In genomic region chr11:47186937-47187681, GRCh38 we compare ENCODE assay signal across 8 cellular contexts. TPM values are rescaled to one million over a fixed set of nuclear protein-coding genes. Genes with fewer than 3 reads are reported as not detected.
DNase-seq lines count a peak whose midpoint lies in the region; ATAC-seq, FAIRE-seq and TF ChIP-seq lines count a peak whose summit lies in the region.

No MANE protein-coding gene starts in this region.

- 3% methylated on average over 53 of the region's 53 CpGs for WGBS in GM12878 (ENCODE audit: insufficient coverage, insufficient replicate concordance, low lambda C conversion rate, missing lambda C conversion rate)
- WGBS in hepatocyte (ENCODE audit: low lambda C conversion rate, missing lambda C conversion rate), result 2% methylated on average over 53 of the region's 53 CpGs

- intact Hi-C loops in GM12878 (cut with micrococcal nuclease; ENCODE audit: unreplicated experiment), result no loop called here

- H3K9me2 ChIP-seq in hepatocyte (replicated peaks; ENCODE audit: insufficient read depth), result no peaks in the 10 kb centered on the region

- SMC1A ChIA-PET in GM12878 (lab: Charles Lee; ENCODE audit: uncharacterized antibody, unreplicated experiment), result interaction anchor here (1.0 to 2.0 kb wide), 6 partner anchors 16 to 72 kb away, joined by 3 to 10 read pairs (median 3); no protein-coding TSS in a partner anchor

- H3K4me2 ChIP-seq in GM12878 (ENCODE audit: control insufficient read depth, insufficient read depth) (peak overlapping the region; percentile 94), hepatocyte (peak overlapping the region; percentile 96)

- POLR2A ChIA-PET in GM12878 (lab: Charles Lee), result interaction anchor here (1.1 to 1.3 kb wide), 2 partner anchors 9 to 28 kb away, joined by 3 to 4 read pairs; partner anchors contain the start of gene DDB2

- H3K36me3 ChIP-seq in GM12878 (ENCODE audit: control insufficient read depth in 2 of 2, insufficient read depth in 2 of 2, low read length in 1 of 2) (no peaks in the 10 kb centered on the region), hepatocyte (replicated peaks; ENCODE audit: insufficient read depth, low read depth) (no peaks in the 10 kb centered on the region)

- RAD21 ChIA-PET in GM12878 (lab: Charles Lee; ENCODE audit: unreplicated experiment), result interaction anchor here (0.8 to 1.1 kb wide), 3 partner anchors 27 to 73 kb away, joined by 4 to 5 read pairs (median 5); no protein-coding TSS in a partner anchor

- peaks cover 0 to 13% of the 10 kb centered on the region in 2 experiments; a peak in 3 of 4 replicates for H3K27me3 ChIP-seq in GM12878 (replicated peaks in 1 of 2; ENCODE audit: control insufficient read depth in 2 of 2, insufficient read depth in 2 of 2, low read length in 1 of 2)
- no peaks in the 10 kb centered on the region for H3K27me3 ChIP-seq in hepatocyte

- ATAC-seq in GM12878 (peak; percentile 70), HG03442 (IDR thresholded peaks at IDR 0.05; ENCODE audit: unreplicated experiment) (no peak), HG02938 (IDR thresholded peaks at IDR 0.05; ENCODE audit: unreplicated experiment) (no peak)

- peak; percentile 28 for DNase-seq in activated gamma-delta T cell treated with anti-CD3 and anti-CD28 coated beads, Interleukin-2, amount 50 U/mL, for 16 hours (ENCODE audit: low read depth)
- DNase-seq in activated gamma-delta T cell treated with Interleukin-2 at 50 U/mL for 16 hours (no peak), RPMI8226 (peak; percentile 87), GM12878 (ENCODE audit: low read depth, low spot score) (no peak), hepatocyte (ENCODE audit: low spot score) (peak; percentile 75), retinal pigment epithelial cell (ENCODE audit: low read depth) (no peak)

- FAIRE-seq in GM12878 (lab: Jason Lieb, UNC), result no peak

- no peak for TF ChIP-seq POLR2A in GM12878 (IDR thresholded peaks at IDR 0.05; ENCODE audit: low read depth, low read length)

- H3K4me1 ChIP-seq in GM12878 (ENCODE audit: control insufficient read depth, insufficient read depth, low read length), result peaks cover 11% of the 10 kb centered on the region
- H3K4me1 ChIP-seq in hepatocyte (ENCODE audit: insufficient read depth), result peaks cover 43% of the 10 kb centered on the region

- H3K9me3 ChIP-seq in GM12878 (replicated peaks; ENCODE audit: control insufficient read depth, insufficient read depth, low read length) (no peaks in the 10 kb centered on the region), hepatocyte (ENCODE audit: low read depth) (no peaks in the 10 kb centered on the region)

- H2AFZ ChIP-seq in GM12878 (ENCODE audit: control insufficient read depth, low read depth, low read length) (peak overlapping the region; percentile 56), hepatocyte (peak overlapping the region; percentile 52)

- TF ChIP-seq CTCF in GM12878 (IDR thresholded peaks at IDR 0.05 in 2 of 3, conservative IDR thresholded peaks at IDR 0.05 in 1 of 3; ENCODE audit: control insufficient read depth in 2 of 3, extremely low read depth in 1 of 3, insufficient read depth in 1 of 3, low read depth in 3 of 3, low read length in 3 of 3), result no peak
- TF ChIP-seq CTCF in hepatocyte (IDR thresholded peaks at IDR 0.05; ENCODE audit: poor library complexity), result no peak
- no peak for TF ChIP-seq CTCF in retinal pigment epithelial cell (conservative IDR thresholded peaks at IDR 0.05; ENCODE audit: low read depth, low read length)

- TF ChIP-seq EP300 in GM12878 (IDR thresholded peaks at IDR 0.05; ENCODE audit: borderline replicate concordance in 1 of 2, control insufficient read depth in 1 of 2, low read depth in 2 of 2, low read length in 2 of 2), result no peak

- CTCF ChIA-PET in GM12878 (lab: Yijun Ruan, JAX), result interaction anchor here (1.1 to 3.1 kb wide), 3 partner anchors 8 to 72 kb away, joined by 4 to 17 read pairs (median 15); no protein-coding TSS in a partner anchor

- H3K4me3 ChIP-seq in GM12878 (peak overlapping the region; percentile 56), hepatocyte (peak overlapping the region; percentile 28), retinal pigment epithelial cell (ENCODE audit: low read length) (peak overlapping the region; percentile 50)

- no TSS peak for BruUV-seq in GM12878 (replicated peaks; lab: Mats Ljungman, UMichigan)

- H3K9ac ChIP-seq in GM12878 (ENCODE audit: control insufficient read depth, insufficient read depth, low read length), result peak overlapping the region; percentile 22; the same call in 1 of the 2 replicates

- no peak for TF ChIP-seq RAD21 in GM12878 (IDR thresholded peaks at IDR 0.05; ENCODE audit: insufficient read depth, low read depth, low read length)

- H4K20me1 ChIP-seq in GM12878 (ENCODE audit: control insufficient read depth, insufficient read depth) (no peaks in the 10 kb centered on the region), hepatocyte (ENCODE audit: insufficient read depth, poor library complexity, severe bottlenecking) (no peaks in the 10 kb centered on the region)

- H3K27ac ChIP-seq in GM12878 (ENCODE audit: control insufficient read depth, insufficient read depth), result no peak overlapping the region
- peak overlapping the region; percentile 99 for H3K27ac ChIP-seq in hepatocyte

- in situ Hi-C loops in GM12878 (cut with MboI), result no loop called here

- H3K79me2 ChIP-seq in GM12878 (ENCODE audit: control insufficient read depth, insufficient read depth, low read length) (no peaks in the 10 kb centered on the region), hepatocyte (peaks cover 35% of the 10 kb centered on the region)

TF ChIP-seq in GM12878, 131 proteins besides CTCF, POLR2A, EP300 and RAD21 (continues in another document):
- TF ChIP-seq FOXK2 (IDR thresholded peaks at IDR 0.05), result no peak
- 0 out of 2 replicates have a peak, but pooled peaks have one; percentile 27 for TF ChIP-seq GATAD2B (conservative IDR thresholded peaks at IDR 0.05; ENCODE audit: low read depth)
- peak; percentile 82 for TF ChIP-seq MEF2B (IDR thresholded peaks at IDR 0.05; ENCODE audit: partially characterized antibody, poor library complexity, severe bottlenecking)
- TF ChIP-seq HDAC6 (IDR thresholded peaks at IDR 0.05; ENCODE audit: unreplicated experiment), result peak; percentile 95

RNA-seq across cellular contexts. Expression of gene PACSIN3, which starts 0.9 kb away (rescaled TPM):
- 0.34 and 0.84 TPM in 2 replicates for total RNA-seq in GM12878 (2013; cell fraction: nucleolus; rRNA removed)
- 0.23 and 0.60 TPM in 2 replicates for total RNA-seq in GM12878 (2014; rRNA removed)
- 0.22 and 0.55 TPM in 2 replicates for total RNA-seq in GM12878 (2014; rRNA removed; fragmentation: Illumina TruSeq; extraction: Trizol)
- total RNA-seq in GM12878 (2021), result 0.43 and 0.82 TPM in 2 replicates
- 0.18 TPM for polyA plus RNA-seq in GM12878 (2011; ENCODE audit: low read depth)
- 0.12 and 0.16 TPM in 2 replicates for polyA plus RNA-seq in GM12878 (2011; rRNA removed)
- polyA plus RNA-seq in GM12878 (2011; cell fraction: cytosol; rRNA removed), result 0.15 and 0.20 TPM in 2 replicates
- 0.16 and 0.22 TPM in 2 replicates for polyA plus RNA-seq in GM12878 (2011; cell fraction: nucleus; rRNA removed)
- polyA plus RNA-seq in GM12878 (2012), result 0.83 and 0.86 TPM in 2 replicates
- polyA plus RNA-seq in GM12878 (2014; fragmentation: Illumina TruSeq; extraction: Trizol), result 0.18 TPM in 1 of 2 replicates, not detected in the other
- polyA plus RNA-seq in GM12878 (2014; fragmentation: Nextera tagmentation; extraction: Ambion mirVana), result under 1 TPM in 1 of 2 experiments, not detected in 1; 0.05 TPM
- polyA plus RNA-seq in GM12878 (2014; rRNA removed), result 0.38 and 0.60 TPM in 2 replicates
- under 1 TPM; 0.09 to 0.55 TPM for polyA plus RNA-seq in GM12878 (2016; fragmentation: Nextera tagmentation; extraction: Ambion mirVana)
- 0.21 TPM in 1 of 2 replicates, not detected in the other for polyA minus RNA-seq in GM12878 (2011; rRNA and poly(A)+ RNA removed)
- polyA minus RNA-seq in GM12878 (2011; cell fraction: cytosol; rRNA and poly(A)+ RNA removed), result 4.0 and 4.9 TPM in 2 replicates
- polyA minus RNA-seq in GM12878 (2011; cell fraction: nucleus; rRNA and poly(A)+ RNA removed), result 0.85 and 1.3 TPM in 2 replicates
- 35.2 and 53.7 TPM in 2 replicates for total RNA-seq in hepatocyte
- 68.1 and 70.7 TPM in 2 replicates for polyA plus RNA-seq in hepatocyte

RNA-seq across cellular contexts. Expression of gene ARFGAP2, which starts 10.4 kb away (rescaled TPM):
- 293 and 339 TPM in 2 replicates for total RNA-seq in GM12878 (2013; cell fraction: nucleolus; rRNA removed)
- 77.6 and 82.8 TPM in 2 replicates for total RNA-seq in GM12878 (2014; rRNA removed)
- total RNA-seq in GM12878 (2014; rRNA removed; fragmentation: Illumina TruSeq; extraction: Trizol), result 59.7 and 64.4 TPM in 2 replicates
- 75.7 and 79.0 TPM in 2 replicates for total RNA-seq in GM12878 (2021)
- polyA plus RNA-seq in GM12878 (2011; ENCODE audit: low read depth), result 108 TPM
- polyA plus RNA-seq in GM12878 (2011; rRNA removed), result 45.9 and 59.3 TPM in 2 replicates
- 114 and 122 TPM in 2 replicates for polyA plus RNA-seq in GM12878 (2011; cell fraction: cytosol; rRNA removed)
- polyA plus RNA-seq in GM12878 (2011; cell fraction: nucleus; rRNA removed), result 108 and 146 TPM in 2 replicates
- polyA plus RNA-seq in GM12878 (2012), result 45.1 and 63.9 TPM in 2 replicates
- polyA plus RNA-seq in GM12878 (2014; fragmentation: Illumina TruSeq; extraction: Trizol), result 64.5 and 100 TPM in 2 replicates
- polyA plus RNA-seq in GM12878 (2014; fragmentation: Nextera tagmentation; extraction: Ambion mirVana), result 10 to 100 TPM; 20.9 to 25.0 TPM
- 72.8 and 75.4 TPM in 2 replicates for polyA plus RNA-seq in GM12878 (2014; rRNA removed)
- polyA plus RNA-seq in GM12878 (2016; fragmentation: Nextera tagmentation; extraction: Ambion mirVana), result 10 to 100 TPM; 79.2 to 91.4 TPM
- polyA minus RNA-seq in GM12878 (2011; rRNA and poly(A)+ RNA removed), result 83.6 and 138 TPM in 2 replicates
- 20.4 and 24.9 TPM in 2 replicates for polyA minus RNA-seq in GM12878 (2011; cell fraction: cytosol; rRNA and poly(A)+ RNA removed)
- 70.6 and 134 TPM in 2 replicates for polyA minus RNA-seq in GM12878 (2011; cell fraction: nucleus; rRNA and poly(A)+ RNA removed)
- 135 and 146 TPM in 2 replicates for total RNA-seq in hepatocyte
- polyA plus RNA-seq in hepatocyte, result 64.3 and 76.9 TPM in 2 replicates

RNA-seq across cellular contexts. Expression of gene DDB2, which starts 27.7 kb away (rescaled TPM):
- 320 and 324 TPM in 2 replicates for total RNA-seq in GM12878 (2013; cell fraction: nucleolus; rRNA removed)
- total RNA-seq in GM12878 (2014; rRNA removed) (114 and 121 TPM in 2 replicates), GM12878 (2014; rRNA removed; fragmentation: Illumina TruSeq; extraction: Trizol) (109 and 112 TPM in 2 replicates), GM12878 (2021) (105 and 116 TPM in 2 replicates), hepatocyte (17.2 and 17.7 TPM in 2 replicates)
- 126 TPM for polyA plus RNA-seq in GM12878 (2011; ENCODE audit: low read depth)
- polyA plus RNA-seq in GM12878 (2011; rRNA removed) (168 and 187 TPM in 2 replicates), GM12878 (2014; fragmentation: Illumina TruSeq; extraction: Trizol) (110 and 118 TPM in 2 replicates), GM12878 (2014; fragmentation: Nextera tagmentation; extraction: Ambion mirVana) (100 to 1,000 TPM in 1 of 2 experiments, 10 to 100 TPM in 1; 94.2 to 127 TPM), GM12878 (2014; rRNA removed) (134 and 151 TPM in 2 replicates), GM12878 (2016; fragmentation: Nextera tagmentation; extraction: Ambion mirVana) (100 to 1,000 TPM; 155 to 157 TPM), hepatocyte (25.7 and 28.2 TPM in 2 replicates)
- polyA plus RNA-seq in GM12878 (2011; cell fraction: cytosol; rRNA removed), result 192 and 212 TPM in 2 replicates
- 381 and 470 TPM in 2 replicates for polyA plus RNA-seq in GM12878 (2011; cell fraction: nucleus; rRNA removed)
- 107 and 126 TPM in 2 replicates for polyA plus RNA-seq in GM12878 (2012)
- polyA minus RNA-seq in GM12878 (2011; rRNA and poly(A)+ RNA removed), result 105 and 157 TPM in 2 replicates
- 40.4 and 42.6 TPM in 2 replicates for polyA minus RNA-seq in GM12878 (2011; cell fraction: cytosol; rRNA and poly(A)+ RNA removed)
- 99.4 and 119 TPM in 2 replicates for polyA minus RNA-seq in GM12878 (2011; cell fraction: nucleus; rRNA and poly(A)+ RNA removed)

Comparison
In these comparisons a context has a peak if more than half of its experiments do, and no peak if none do; other contexts are left out.
1. DNase-seq: peak in activated gamma-delta T cell treated with anti-CD3 and anti-CD28 coated beads, Interleukin-2, amount 50 U/mL, for 16 hours (single experiment), RPMI8226 (single experiment) and hepatocyte (single experiment); none in activated gamma-delta T cell treated with Interleukin-2 at 50 U/mL for 16 hours (single experiment), GM12878 (single experiment) and retinal pigment epithelial cell (single experiment).
2. RNA of gene PACSIN3, which starts 0.9 kb away (total RNA-seq): 35.2 to 53.7 TPM in hepatocyte; 0.22 to 0.84 TPM in GM12878; every median in the first group is over 10 times any median in the second.
3. Peak in every context shown above with its lines, with median percentiles within 50 percentile points of each other: H3K4me3 ChIP-seq.